Comparison of ENCODE assay signal across 19 cellular contexts in the genomic region with DNA sequence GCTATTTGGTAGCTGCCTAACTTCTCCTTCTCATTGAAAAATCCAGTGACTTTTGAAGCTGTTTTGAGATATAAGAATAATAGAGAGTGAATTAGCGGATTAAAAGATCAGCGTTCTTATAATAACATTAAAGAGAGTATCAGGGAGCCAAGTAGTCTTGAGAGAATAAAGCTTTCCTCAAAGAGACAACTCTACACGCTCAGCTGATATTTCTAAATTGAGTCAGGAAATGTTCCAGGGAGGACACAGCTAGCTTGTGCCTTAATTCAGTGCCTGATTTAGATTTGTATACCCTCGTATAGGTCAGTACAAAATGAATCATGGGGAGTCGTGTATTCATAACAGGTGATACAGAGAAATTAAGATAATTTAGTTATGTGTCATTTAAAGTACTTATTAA.
DNase-seq lines count a peak whose midpoint lies in the region; ATAC-seq and TF ChIP-seq lines count a peak whose summit lies in the region.
"Had no signal": no experiment of that assay in that cellular context is flagged by ENCODE, and none has a peak within 500 bp of the region (broad histone marks: within the 10 kb centered on the region; RNA-seq: fewer than 3 reads in every experiment).

No MANE protein-coding gene starts in this region.

- peak overlapping the region; percentile 74 for H3K27ac ChIP-seq in mesodermal cell (ENCODE audit: low read depth, low read length, severe bottlenecking)
- H3K27ac ChIP-seq in skeletal muscle tissue (ENCODE audit: low read depth, low read length): peak overlapping the region; percentile 98
- H3K27ac ChIP-seq: VCaP had no signal

- WGBS in mesodermal cell (ENCODE audit: insufficient coverage in 2 of 2), 2 experiments: 80% methylated on average over 1 of the region's 5 CpGs; no CpG with 5 or more reads in 1 of the 2 experiments

- DNase-seq in NCI-H82 (lab: John Stamatoyannopoulos, UW) (peak; percentile 69), chondrocyte (ENCODE audit: low spot score) (no peak), cortex of kidney (lab: John Stamatoyannopoulos, UW) (no peak), HPDE6-E6E7 (ENCODE audit: extremely low spot score) (no peak)
- DNase-seq in effector memory CD8-positive, alpha-beta T cell: no peak
- DNase-seq: activated CD4-positive, alpha-beta T cell treated with anti-CD3 and anti-CD28 coated beads, Interleukin-2, amount 50 U/mL, for 48 hours; activated naive CD4-positive, alpha-beta T cell treated with anti-CD3 and anti-CD28 coated beads, Interleukin-2, amount 10 ng/mL, durations not matched to agents 7 days and 5 days; activated T-cell treated with anti-CD3 and anti-CD28 coated beads, Interleukin-2, amount 50 U/mL, for 1 hour; erythroblast; mammary epithelial cell; natural killer cell; NCI-H1930; stimulated activated CD4-positive, alpha-beta T cell treated with anti-CD3 and anti-CD28 coated beads, Interleukin-2, amount 100 ng/mL, for 24 hours; T-cell had no signal

- peak overlapping the region; percentile 26 for H3K4me3 Mint-ChIP-seq in chondrocyte (ENCODE audit: unreplicated experiment)
- H3K4me3 Mint-ChIP-seq in effector memory CD8-positive, alpha-beta T cell: no peak overlapping the region
- H3K4me3 Mint-ChIP-seq: activated naive CD4-positive, alpha-beta T cell treated with anti-CD3 and anti-CD28 coated beads, Interleukin-2, amount 10 ng/mL, durations not matched to agents 7 days and 5 days; dendritic cell treated with granulocyte-macrophage colony-stimulating factor and Interleukin-4, amounts not matched to agents 40 ng/mL and 50 ng/mL, for 4 days; natural killer cell; stimulated activated naive CD8-positive, alpha-beta T cell treated with anti-CD3 and anti-CD28 coated beads, Interleukin-15, Interleukin-2, amounts not matched to agents 100 ng/mL and 50 ng/mL, for 24 hours; T-cell had no signal

- H3K9me3 ChIP-seq in mesodermal cell (ENCODE audit: control insufficient read depth, low read length): no peaks in the 10 kb centered on the region
- no peaks in the 10 kb centered on the region for H3K9me3 ChIP-seq in skeletal muscle tissue (ENCODE audit: control insufficient read depth in 3 of 3, low read length in 3 of 3)

- H3K27me3 Mint-ChIP-seq in chondrocyte (ENCODE audit: low read depth): no peaks in the 10 kb centered on the region
- H3K27me3 Mint-ChIP-seq in effector memory CD8-positive, alpha-beta T cell: peaks cover 18 to 37% of the 10 kb centered on the region in 2 donors

- peaks cover 44% of the 10 kb centered on the region for H3K4me1 Mint-ChIP-seq in chondrocyte (ENCODE audit: low read depth)
- peaks cover 0 to 3% of the 10 kb centered on the region in 2 donors for H3K4me1 Mint-ChIP-seq in effector memory CD8-positive, alpha-beta T cell (ENCODE audit: low read depth in 2 of 2)
- H3K4me1 Mint-ChIP-seq: activated naive CD4-positive, alpha-beta T cell treated with anti-CD3 and anti-CD28 coated beads, Interleukin-2, amount 10 ng/mL, durations not matched to agents 7 days and 5 days; natural killer cell had no signal

- H3K36me3 ChIP-seq in mesodermal cell (ENCODE audit: control insufficient read depth, insufficient read depth, low read length) (no peaks in the 10 kb centered on the region), skeletal muscle tissue (ENCODE audit: control insufficient read depth in 3 of 3, insufficient read depth in 3 of 3, low read length in 3 of 3) (peaks cover 0 to 3% (median 0%) of the 10 kb centered on the region in 3 donors)

- no peak for TF ChIP-seq CTCF in chondrocyte (IDR thresholded peaks at IDR 0.05)

- H3K36me3 Mint-ChIP-seq in chondrocyte (ENCODE audit: low read depth): no peaks in the 10 kb centered on the region
- H3K36me3 Mint-ChIP-seq in effector memory CD8-positive, alpha-beta T cell (ENCODE audit: insufficient read depth): peaks cover 5% of the 10 kb centered on the region
- H3K36me3 Mint-ChIP-seq: activated naive CD4-positive, alpha-beta T cell treated with anti-CD3 and anti-CD28 coated beads, Interleukin-2, amount 10 ng/mL, durations not matched to agents 7 days and 5 days; natural killer cell; T-cell had no signal

- H3K4me1 ChIP-seq in mesodermal cell (ENCODE audit: control insufficient read depth, insufficient read depth, low read length, poor library complexity, severe bottlenecking): peaks cover 25% of the 10 kb centered on the region
- peaks cover 59 to 79% (median 72%) of the 10 kb centered on the region in 3 donors for H3K4me1 ChIP-seq in skeletal muscle tissue (ENCODE audit: control insufficient read depth in 3 of 3, insufficient read depth in 3 of 3, low read length in 3 of 3)

- no peak overlapping the region for H3K4me3 ChIP-seq in mesodermal cell (ENCODE audit: extremely low read depth, insufficient read depth, low read length, poor library complexity, severe bottlenecking)
- peak overlapping the region in 1 of 3 donors; percentile 25 for H3K4me3 ChIP-seq in skeletal muscle tissue (ENCODE audit: low read length in 3 of 3)

- H3K9ac ChIP-seq in skeletal muscle tissue (ENCODE audit: low read depth in 1 of 3, low read length in 3 of 3): peak overlapping the region; percentile 46 to 80 (median 79)

- peak overlapping the region; percentile 91 for H3K27ac Mint-ChIP-seq in chondrocyte (ENCODE audit: unreplicated experiment)
- H3K27ac Mint-ChIP-seq in effector memory CD8-positive, alpha-beta T cell: no peak overlapping the region
- H3K27ac Mint-ChIP-seq: activated naive CD4-positive, alpha-beta T cell treated with anti-CD3 and anti-CD28 coated beads, Interleukin-2, amount 10 ng/mL, durations not matched to agents 7 days and 5 days; dendritic cell treated with granulocyte-macrophage colony-stimulating factor and Interleukin-4, amounts not matched to agents 40 ng/mL and 50 ng/mL, for 4 days; natural killer cell; stimulated activated naive CD8-positive, alpha-beta T cell treated with anti-CD3 and anti-CD28 coated beads, Interleukin-15, Interleukin-2, amounts not matched to agents 100 ng/mL and 50 ng/mL, for 24 hours; T-cell had no signal

- no peak for ATAC-seq in effector memory CD8-positive, alpha-beta T cell (replicated peaks)
- ATAC-seq: natural killer cell, T-cell had no signal

- H3K9me3 Mint-ChIP-seq in chondrocyte (ENCODE audit: low read depth): no peaks in the 10 kb centered on the region
- H3K9me3 Mint-ChIP-seq in effector memory CD8-positive, alpha-beta T cell: no peaks in the 10 kb centered on the region
- H3K9me3 Mint-ChIP-seq: activated naive CD4-positive, alpha-beta T cell treated with anti-CD3 and anti-CD28 coated beads, Interleukin-2, amount 10 ng/mL, durations not matched to agents 7 days and 5 days; dendritic cell treated with granulocyte-macrophage colony-stimulating factor and Interleukin-4, amounts not matched to agents 40 ng/mL and 50 ng/mL, for 4 days; natural killer cell; stimulated activated naive CD8-positive, alpha-beta T cell treated with anti-CD3 and anti-CD28 coated beads, Interleukin-15, Interleukin-2, amounts not matched to agents 100 ng/mL and 50 ng/mL, for 24 hours; T-cell had no signal

- H3K27me3 ChIP-seq in skeletal muscle tissue (ENCODE audit: control insufficient read depth in 3 of 3, insufficient read depth in 3 of 3, low read length in 3 of 3): no peaks in the 10 kb centered on the region
